In genomic region chr5:147403659-147404640, GRCh38 we compare ENCODE assay signal across 1 cellular context.
A peak's percentile ranks its signal among the peaks of the same experiment; 100 is the strongest.
TF ChIP-seq lines count a peak whose summit lies in the region.

No MANE protein-coding gene starts in this region.

TF ChIP-seq in GM12878, 131 proteins besides CTCF, POLR2A, EP300 and RAD21 (continued from another document and continues in another):
- TF ChIP-seq TCF12 (IDR thresholded peaks at IDR 0.05; ENCODE audit: low read depth, low read length): peak; percentile 80
- no peak for TF ChIP-seq MAX (IDR thresholded peaks at IDR 0.05; ENCODE audit: low read depth, low read length)
- peak; percentile 73; the same call in 1 of the 2 replicates for TF ChIP-seq ZNF687 (IDR thresholded peaks at IDR 0.05)
- TF ChIP-seq ATF2 (IDR thresholded peaks at IDR 0.05; ENCODE audit: low read length): peak; percentile 79
- TF ChIP-seq CREB1 (IDR thresholded peaks at IDR 0.05; ENCODE audit: low read depth): peak; percentile 36; the same call in 1 of the 2 replicates
- TF ChIP-seq YY1 (IDR thresholded peaks at IDR 0.05; ENCODE audit: low read depth, low read length): peak; percentile 71; the same call in 1 of the 2 replicates
- no peak for TF ChIP-seq IRF3 (IDR thresholded peaks at IDR 0.05)
- TF ChIP-seq MEF2B (IDR thresholded peaks at IDR 0.05; ENCODE audit: partially characterized antibody, poor library complexity, severe bottlenecking): peak; percentile 91
- TF ChIP-seq BCL3 (IDR thresholded peaks at IDR 0.05; ENCODE audit: borderline replicate concordance, insufficient read depth, low read depth, low read length, poor library complexity, severe bottlenecking): no peak
- no peak for TF ChIP-seq ZBTB40 (IDR thresholded peaks at IDR 0.05; ENCODE audit: borderline replicate concordance)
- TF ChIP-seq ZNF384 (IDR thresholded peaks at IDR 0.05; ENCODE audit: borderline replicate concordance, low read depth, low read length): no peak
- TF ChIP-seq STAT3 (IDR thresholded peaks at IDR 0.05; ENCODE audit: low read depth, low read length): no peak
- TF ChIP-seq FOS (IDR thresholded peaks at IDR 0.05; ENCODE audit: borderline replicate concordance, extremely low read depth, insufficient read length): no peak
- TF ChIP-seq IKZF2 (IDR thresholded peaks at IDR 0.05): peak; percentile 60 to 73
- no peak for TF ChIP-seq ZBTB4 (CRISPR knock-in tag; IDR thresholded peaks at IDR 0.05)
- no peak for TF ChIP-seq EZH2 (IDR thresholded peaks at IDR 0.05; ENCODE audit: borderline replicate concordance, control insufficient read depth, low read depth, low read length)
- peak; percentile 78 for TF ChIP-seq IKZF1 (conservative IDR thresholded peaks at IDR 0.05)
- no peak for TF ChIP-seq PAX8 (IDR thresholded peaks at IDR 0.05)
- no peak for TF ChIP-seq ZNF274 (IDR thresholded peaks at IDR 0.05; ENCODE audit: insufficient read depth, insufficient read length)
- TF ChIP-seq PKNOX1 (IDR thresholded peaks at IDR 0.05): peak; percentile 45
- no peak for TF ChIP-seq HDAC6 (IDR thresholded peaks at IDR 0.05; ENCODE audit: unreplicated experiment)
- TF ChIP-seq BRCA1 (IDR thresholded peaks at IDR 0.05; ENCODE audit: low read depth, low read length): no peak
- no peak for TF ChIP-seq MTA3 (IDR thresholded peaks at IDR 0.05; ENCODE audit: borderline replicate concordance, low read length)
- TF ChIP-seq LARP7 (IDR thresholded peaks at IDR 0.05): no peak
- TF ChIP-seq ZNF24 (IDR thresholded peaks at IDR 0.05): 0 out of 2 replicates have a peak, but pooled peaks have one; percentile 35
- no peak for TF ChIP-seq SMAD5 (IDR thresholded peaks at IDR 0.05; ENCODE audit: low read depth)
- no peak for TF ChIP-seq ZNF217 (IDR thresholded peaks at IDR 0.05)
- TF ChIP-seq CBX3 (IDR thresholded peaks at IDR 0.05; ENCODE audit: borderline replicate concordance, low read depth): no peak
- no peak for TF ChIP-seq ZZZ3 (IDR thresholded peaks at IDR 0.05; ENCODE audit: control insufficient read depth, insufficient read length, low read depth)
- TF ChIP-seq ASH2L (IDR thresholded peaks at IDR 0.05; ENCODE audit: borderline replicate concordance, low read depth): no peak
- TF ChIP-seq TCF7 (IDR thresholded peaks at IDR 0.05; ENCODE audit: borderline replicate concordance): peak; percentile 86
- TF ChIP-seq ZNF622 (IDR thresholded peaks at IDR 0.05): no peak
- no peak for TF ChIP-seq RELA (IDR thresholded peaks at IDR 0.05; ENCODE audit: borderline replicate concordance, partially characterized antibody)
- TF ChIP-seq BHLHE40 (IDR thresholded peaks at IDR 0.05; ENCODE audit: borderline replicate concordance in 1 of 2, low read depth in 2 of 2, low read length in 1 of 2): peak; percentile 91 to 92
- no peak for TF ChIP-seq ZSCAN29 (IDR thresholded peaks at IDR 0.05)
- peak; percentile 86 for TF ChIP-seq RUNX3 (IDR thresholded peaks at IDR 0.05; ENCODE audit: low read length)
- TF ChIP-seq ELK1 (IDR thresholded peaks at IDR 0.05; ENCODE audit: low read depth, low read length): no peak
- peak; percentile 61; the same call in 1 of the 2 replicates for TF ChIP-seq TBL1XR1 (IDR thresholded peaks at IDR 0.05; ENCODE audit: low read depth, low read length)
- TF ChIP-seq TAF1 (IDR thresholded peaks at IDR 0.05; ENCODE audit: borderline replicate concordance, low read depth, low read length): no peak
- peak; percentile 92 for TF ChIP-seq MEF2A (IDR thresholded peaks at IDR 0.05; ENCODE audit: insufficient read depth, low read depth, low read length)
- TF ChIP-seq GABPA (IDR thresholded peaks at IDR 0.05; ENCODE audit: low read depth): no peak
- TF ChIP-seq ETV6 (conservative IDR thresholded peaks at IDR 0.05 in 1 of 2, IDR thresholded peaks at IDR 0.05 in 1 of 2; ENCODE audit: borderline replicate concordance in 1 of 2, low read depth in 1 of 2): no peak
- TF ChIP-seq CBX5 (IDR thresholded peaks at IDR 0.05; ENCODE audit: low read depth): peak; percentile 35; the same call in 1 of the 2 replicates
